In genomic region chr20:38113401-38114325, GRCh38 we compare ENCODE assay signal across 8 cellular contexts. TPM values are rescaled to one million over a fixed set of nuclear protein-coding genes. Genes with fewer than 3 reads are reported as not detected.
DNase-seq lines count a peak whose midpoint lies in the region; ATAC-seq and TF ChIP-seq lines count a peak whose summit lies in the region.

No MANE protein-coding gene starts in this region.

- peaks cover 32% of the 10 kb centered on the region for H3K4me1 ChIP-seq in BE2C
- H3K4me1 ChIP-seq in transverse colon, result peaks cover 15 to 26% (median 18%) of the 10 kb centered on the region in 4 donors
- H3K4me1 ChIP-seq in esophagus squamous epithelium, result peaks cover 0 to 21% (median 15%) of the 10 kb centered on the region in 3 donors

- H3K27me3 ChIP-seq in BE2C, result no peaks in the 10 kb centered on the region
- no peaks in the 10 kb centered on the region for H3K27me3 ChIP-seq in transverse colon
- H3K27me3 ChIP-seq in esophagus squamous epithelium, result no peaks in the 10 kb centered on the region

- H3K36me3 ChIP-seq in BE2C (no peaks in the 10 kb centered on the region), transverse colon (no peaks in the 10 kb centered on the region), esophagus squamous epithelium (no peaks in the 10 kb centered on the region)

- intact Hi-C loops in transverse colon (cut with DNase I; ENCODE audit: low total_unique reads), result no loop called here
- intact Hi-C loops in esophagus squamous epithelium (cut with DNase I), result no loop called here

- ATAC-seq in SK-N-SH treated with all-trans-retinoic acid at 6 μM for 48 hours (0 out of 3 replicates have a peak, but pooled peaks have one; percentile 4), HG02981 (IDR thresholded peaks at IDR 0.05; ENCODE audit: unreplicated experiment) (no peak)

- TF ChIP-seq POLR2A in transverse colon (IDR thresholded peaks at IDR 0.05) (no peak), esophagus squamous epithelium (IDR thresholded peaks at IDR 0.05) (no peak)

- CTCF ChIA-PET in HEK293T (lab: Yijun Ruan, JAX), result interaction anchor here (1.5 to 3.6 kb wide), 2 partner anchors 56 to 108 kb away, joined by 7 to 17 read pairs; no protein-coding TSS in a partner anchor

- H3K27ac ChIP-seq in transverse colon (no peak overlapping the region), esophagus squamous epithelium (no peak overlapping the region)

- DNase-seq in BE2C (peak; percentile 76), HEK293T (ENCODE audit: extremely low spot score) (peak; percentile 35), iPS-NIHi7 (ENCODE audit: extremely low spot score) (peak; percentile 79), transverse colon (no peak), NCI-H446 treated with DMSO at 0.1 percent for 48 hours (lab: John Stamatoyannopoulos, UW) (no peak), esophagus squamous epithelium (lab: John Stamatoyannopoulos, UW) (no peak)

- H3K9me3 ChIP-seq in BE2C (no peaks in the 10 kb centered on the region), transverse colon (no peaks in the 10 kb centered on the region), esophagus squamous epithelium (no peaks in the 10 kb centered on the region)

- H3K4me3 ChIP-seq in BE2C (ENCODE audit: low read depth, low read length) (no peak overlapping the region), transverse colon (no peak overlapping the region), esophagus squamous epithelium (no peak overlapping the region)

- POLR2A ChIA-PET in HEK293T (lab: Yijun Ruan, JAX), result no interaction called here

- TF ChIP-seq EP300 in transverse colon (IDR thresholded peaks at IDR 0.05; ENCODE audit: low read depth), result no peak

- in situ Hi-C loops in transverse colon (cut with MboI; ENCODE audit: low pct_ligation_motif_present in 1 of 4, low pct_unique_long_range_greater_than_20kb in 1 of 4, low sequenced_read_pairs in 3 of 4), result no loop called here

- TF ChIP-seq CTCF in BE2C (IDR thresholded peaks at IDR 0.05; ENCODE audit: low read depth, low read length), result peak; percentile 67
- peak in 1 of 5 experiments; percentile 7 for TF ChIP-seq CTCF in transverse colon (IDR thresholded peaks at IDR 0.05)
- TF ChIP-seq CTCF in esophagus squamous epithelium (IDR thresholded peaks at IDR 0.05), result peak in 1 of 6 experiments; percentile 7

- 52 to 62% methylated on average over 3 to 10 of the region's 10 CpGs for WGBS in transverse colon (ENCODE audit: low coverage in 1 of 2), 2 donors
- 68 to 74% methylated on average over 9 of the region's 10 CpGs for WGBS in esophagus squamous epithelium, 2 donors

TF ChIP-seq in HEK293T, 16 proteins besides CTCF, POLR2A, EP300 and RAD21:
- TF ChIP-seq SP1 (IDR thresholded peaks at IDR 0.05), result no peak
- TF ChIP-seq ZNF384 (IDR thresholded peaks at IDR 0.05), result no peak
- no peak for TF ChIP-seq PKNOX1 (IDR thresholded peaks at IDR 0.05)
- TF ChIP-seq ELF4 (IDR thresholded peaks at IDR 0.05), result no peak
- no peak for TF ChIP-seq FOXM1 (IDR thresholded peaks at IDR 0.05; ENCODE audit: borderline replicate concordance)
- no peak for TF ChIP-seq BHLHE40 (IDR thresholded peaks at IDR 0.05; ENCODE audit: borderline replicate concordance)
- no peak for TF ChIP-seq TARDBP (IDR thresholded peaks at IDR 0.05)
- no peak for TF ChIP-seq SUZ12 (IDR thresholded peaks at IDR 0.05)
- no peak for TF ChIP-seq L3MBTL2 (conservative IDR thresholded peaks at IDR 0.05)

TF ChIP-seq in SK-N-SH treated with all-trans-retinoic acid at 6 μM for 48 hours, 23 proteins besides CTCF, POLR2A, EP300 and RAD21:
- TF ChIP-seq ZNF565 (CRISPR knock-in tag; conservative IDR thresholded peaks at IDR 0.05; ENCODE audit: low read depth) (no peak), ARNTL (CRISPR knock-in tag; IDR thresholded peaks at IDR 0.05; ENCODE audit: borderline replicate concordance, low read depth) (no peak), ZFP30 (CRISPR knock-in tag; IDR thresholded peaks at IDR 0.05) (no peak), ZNF70 (CRISPR knock-in tag; IDR thresholded peaks at IDR 0.05) (no peak), PPARA (CRISPR knock-in tag; IDR thresholded peaks at IDR 0.05; ENCODE audit: borderline replicate concordance) (no peak), ISL1 (CRISPR knock-in tag; IDR thresholded peaks at IDR 0.05) (no peak), TSHZ2 (CRISPR knock-in tag; IDR thresholded peaks at IDR 0.05) (no peak), ZC3H10 (CRISPR knock-in tag; IDR thresholded peaks at IDR 0.05) (no peak), PATZ1 (CRISPR knock-in tag; IDR thresholded peaks at IDR 0.05; ENCODE audit: borderline replicate concordance) (no peak), ZFP3 (CRISPR knock-in tag; IDR thresholded peaks at IDR 0.05) (no peak), ZNF8 (CRISPR knock-in tag; IDR thresholded peaks at IDR 0.05) (no peak), CSRNP3 (CRISPR knock-in tag; IDR thresholded peaks at IDR 0.05) (no peak), CSDC2 (CRISPR knock-in tag; IDR thresholded peaks at IDR 0.05) (no peak), OSR1 (CRISPR knock-in tag; IDR thresholded peaks at IDR 0.05) (no peak), TCF4 (CRISPR knock-in tag; IDR thresholded peaks at IDR 0.05; ENCODE audit: borderline replicate concordance) (no peak), CREB5 (CRISPR knock-in tag; IDR thresholded peaks at IDR 0.05; ENCODE audit: low read depth) (no peak), SNAI2 (CRISPR knock-in tag; IDR thresholded peaks at IDR 0.05) (no peak), RARB (CRISPR knock-in tag; IDR thresholded peaks at IDR 0.05) (no peak)

RNA-seq across cellular contexts. Expression of gene TGM2, which starts 51.4 kb away (rescaled TPM):
- 1.5 TPM for polyA plus RNA-seq in BE2C (2012; ENCODE audit: insufficient read depth, insufficient read length, low read depth)
- total RNA-seq in transverse colon (10 to 100 TPM; 14.2 to 52.0 (median 21.7) TPM), esophagus squamous epithelium (10 to 100 TPM in 2 of 4 donors, 1 to 10 TPM in 2; 2.8 to 33.2 (median 11.5) TPM)

Comparison
In these comparisons a context has a peak if more than half of its experiments do, and no peak if none do; other contexts are left out.
1. DNase-seq: peak in BE2C (single experiment), HEK293T (single experiment) and iPS-NIHi7 (single experiment); none in transverse colon (single experiment), NCI-H446 treated with DMSO at 0.1 percent for 48 hours (single experiment) and esophagus squamous epithelium (single experiment).